8 cellular contexts compared by ENCODE assay signal in genomic region chr10:132223156-132223590, GRCh38. TPM values are rescaled to one million over a fixed set of nuclear protein-coding genes. Genes with fewer than 3 reads are reported as not detected.
DNase-seq lines count a peak whose midpoint lies in the region; ATAC-seq, FAIRE-seq and TF ChIP-seq lines count a peak whose summit lies in the region.

No MANE protein-coding gene starts in this region.

- CTCF ChIA-PET in AG04449 (lab: Yijun Ruan, JAX), result interaction anchor here (0.7 to 7.1 kb wide), 13 partner anchors 9 to 415 kb away, joined by 3 to 56 read pairs (median 6); no protein-coding TSS in a partner anchor

- intact Hi-C loops in thyroid gland (cut with DNase I), result loop anchor here (2.0 to 10.0 kb wide), 3 partner anchors 130 to 412 kb away; no protein-coding TSS in a partner anchor

- no peak overlapping the region for H3K27ac ChIP-seq in foreskin keratinocyte
- no peak overlapping the region for H3K27ac ChIP-seq in thyroid gland

- H3K36me3 ChIP-seq in thyroid gland, result no peaks in the 10 kb centered on the region

- no peak for TF ChIP-seq POLR2A in thyroid gland (IDR thresholded peaks at IDR 0.05)

- ATAC-seq in GM18511 (IDR thresholded peaks at IDR 0.05; ENCODE audit: unreplicated experiment), result peak; percentile 98
- peak; percentile 81 for ATAC-seq in HG03139 (IDR thresholded peaks at IDR 0.05; ENCODE audit: unreplicated experiment)
- peak; percentile 88 for ATAC-seq in foreskin keratinocyte

- no peaks in the 10 kb centered on the region for H3K9me3 ChIP-seq in thyroid gland

- TF ChIP-seq CTCF in AG04449 (IDR thresholded peaks at IDR 0.05; ENCODE audit: insufficient read depth, low read length, missing control alignments) (peak; percentile 99), foreskin keratinocyte (conservative IDR thresholded peaks at IDR 0.05) (peak; percentile 98), thyroid gland (IDR thresholded peaks at IDR 0.05) (peak; percentile 50 to 97 (median 88))

- POLR2A ChIA-PET in AG04449 (lab: Yijun Ruan, JAX), result no interaction called here

- DNase-seq in AG04449 (ENCODE audit: low read depth, low spot score) (peak; percentile 7), RCC 7860 (ENCODE audit: low spot score) (peak; percentile 91), foreskin keratinocyte (peak; percentile 19 to 41), occipital lobe (lab: John Stamatoyannopoulos, UW) (peak; percentile 65), thyroid gland (peak; percentile 75 to 79)
- DNase-seq in activated T-helper 9 cell treated with anti-CD3 and anti-CD28 coated beads, Interleukin-2, amount 50 U/mL, for 16 hours (ENCODE audit: low read depth), result peak; percentile 19

- 24 to 37% methylated on average over 10 to 14 of the region's 16 CpGs for WGBS in thyroid gland, 2 donors

- FAIRE-seq in RCC 7860 (lab: Jason Lieb, UNC), result peak; percentile 70

- no peaks in the 10 kb centered on the region for H3K4me1 ChIP-seq in foreskin keratinocyte
- no peaks in the 10 kb centered on the region for H3K4me1 ChIP-seq in thyroid gland

- H3K27me3 ChIP-seq in foreskin keratinocyte (no peaks in the 10 kb centered on the region), thyroid gland (no peaks in the 10 kb centered on the region)

- H3K4me3 ChIP-seq in AG04449 (ENCODE audit: low read depth, low read length) (no peak overlapping the region), thyroid gland (replicated peaks in 1 of 3) (no peak overlapping the region)

RNA-seq across cellular contexts. Expression of gene DPYSL4, which starts 36.4 kb away (rescaled TPM):
- total RNA-seq in foreskin keratinocyte (0.75 and 0.78 TPM in 2 replicates), occipital lobe (40.6 TPM), thyroid gland (1 to 10 TPM in 1 of 4 donors, under 1 TPM in 3; 0.54 to 1.5 (median 0.81) TPM)
- polyA plus RNA-seq in foreskin keratinocyte, result 0.62 and 1.0 TPM in 2 replicates

Comparison
In these comparisons a context has a peak if more than half of its experiments do, and no peak if none do; other contexts are left out.
1. DNase-seq: peak in every context shown above with its lines; median percentile 91 in RCC 7860; 77 in thyroid gland; 65 in occipital lobe; 30 in foreskin keratinocyte; 19 in activated T-helper 9 cell treated with anti-CD3 and anti-CD28 coated beads, Interleukin-2, amount 50 U/mL, for 16 hours; 7 in AG04449.
2. RNA of gene DPYSL4, which starts 36.4 kb away (total RNA-seq): 40.6 TPM in occipital lobe (single experiment); 0.54 to 1.5 TPM in thyroid gland and 0.75 to 0.78 TPM in foreskin keratinocyte; every median in the first group is over 10 times any median in the second.
3. Peak in every context shown above with its lines, with median percentiles within 50 percentile points of each other: CTCF ChIP-seq and ATAC-seq.